ENCODE assay signal across 1 cellular context in the genomic region with DNA sequence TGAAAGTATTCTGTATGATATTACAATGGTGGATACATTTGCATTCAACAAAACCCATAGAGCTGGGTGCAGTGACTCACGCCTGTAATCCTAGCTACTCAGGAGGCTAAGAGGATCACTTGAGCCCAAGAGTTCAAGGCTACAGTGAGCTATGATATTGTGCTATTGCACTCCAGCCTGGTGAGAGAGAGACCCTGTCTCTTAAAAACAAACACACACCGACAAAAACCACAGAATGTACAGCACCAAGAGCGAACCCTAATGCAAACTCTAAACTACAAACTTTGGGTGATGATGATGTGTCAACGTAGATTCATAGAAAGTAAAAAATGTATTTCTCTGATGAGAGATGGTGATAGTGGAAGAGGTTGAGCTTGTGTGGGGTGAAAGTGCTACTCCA.
TF ChIP-seq lines count a peak whose summit lies in the region.

No MANE protein-coding gene starts in this region.

TF ChIP-seq in HepG2, 621 proteins besides CTCF, POLR2A, EP300 and RAD21 (continued from another document and continues in another):
- no peak for TF ChIP-seq FOXA1 (IDR thresholded peaks at IDR 0.05)
- TF ChIP-seq FOXA1 (CRISPR knock-in tag; IDR thresholded peaks at IDR 0.05), result peak; percentile 49; the same call in 1 of the 2 replicates
- TF ChIP-seq CBFB (CRISPR knock-in tag; IDR thresholded peaks at IDR 0.05), result 0 out of 2 replicates have a peak, but pooled peaks have one; percentile 53
- TF ChIP-seq, protein P1, sequence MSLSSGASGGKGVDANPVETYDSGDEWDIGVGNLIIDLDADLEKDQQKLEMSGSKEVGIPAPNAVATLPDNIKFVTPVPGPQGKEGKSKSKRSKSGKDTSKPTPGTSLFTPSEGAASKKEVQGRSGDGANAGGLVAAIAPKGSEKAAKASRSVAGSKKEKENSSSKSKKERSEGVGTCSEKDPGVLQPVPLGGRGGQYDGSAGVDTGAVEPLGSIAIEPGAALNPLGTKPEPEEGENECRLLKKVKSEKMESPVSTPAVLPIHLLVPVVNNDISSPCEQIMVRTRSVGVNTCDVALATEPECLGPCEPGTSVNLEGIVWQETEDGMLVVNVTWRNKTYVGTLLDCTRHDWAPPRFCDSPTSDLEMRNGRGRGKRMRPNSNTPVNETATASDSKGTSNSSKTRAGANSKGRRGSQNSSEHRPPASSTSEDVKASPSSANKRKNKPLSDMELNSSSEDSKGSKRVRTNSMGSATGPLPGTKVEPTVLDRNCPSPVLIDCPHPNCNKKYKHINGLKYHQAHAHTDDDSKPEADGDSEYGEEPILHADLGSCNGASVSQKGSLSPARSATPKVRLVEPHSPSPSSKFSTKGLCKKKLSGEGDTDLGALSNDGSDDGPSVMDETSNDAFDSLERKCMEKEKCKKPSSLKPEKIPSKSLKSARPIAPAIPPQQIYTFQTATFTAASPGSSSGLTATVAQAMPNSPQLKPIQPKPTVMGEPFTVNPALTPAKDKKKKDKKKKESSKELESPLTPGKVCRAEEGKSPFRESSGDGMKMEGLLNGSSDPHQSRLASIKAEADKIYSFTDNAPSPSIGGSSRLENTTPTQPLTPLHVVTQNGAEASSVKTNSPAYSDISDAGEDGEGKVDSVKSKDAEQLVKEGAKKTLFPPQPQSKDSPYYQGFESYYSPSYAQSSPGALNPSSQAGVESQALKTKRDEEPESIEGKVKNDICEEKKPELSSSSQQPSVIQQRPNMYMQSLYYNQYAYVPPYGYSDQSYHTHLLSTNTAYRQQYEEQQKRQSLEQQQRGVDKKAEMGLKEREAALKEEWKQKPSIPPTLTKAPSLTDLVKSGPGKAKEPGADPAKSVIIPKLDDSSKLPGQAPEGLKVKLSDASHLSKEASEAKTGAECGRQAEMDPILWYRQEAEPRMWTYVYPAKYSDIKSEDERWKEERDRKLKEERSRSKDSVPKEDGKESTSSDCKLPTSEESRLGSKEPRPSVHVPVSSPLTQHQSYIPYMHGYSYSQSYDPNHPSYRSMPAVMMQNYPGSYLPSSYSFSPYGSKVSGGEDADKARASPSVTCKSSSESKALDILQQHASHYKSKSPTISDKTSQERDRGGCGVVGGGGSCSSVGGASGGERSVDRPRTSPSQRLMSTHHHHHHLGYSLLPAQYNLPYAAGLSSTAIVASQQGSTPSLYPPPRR (CRISPR knock-in tag; IDR thresholded peaks at IDR 0.05; ENCODE audit: borderline replicate concordance), result no peak
- no peak for TF ChIP-seq IRF9 (CRISPR knock-in tag; IDR thresholded peaks at IDR 0.05; ENCODE audit: borderline replicate concordance)
- peak; percentile 54; the same call in 1 of the 2 replicates for TF ChIP-seq DPF2 (CRISPR knock-in tag; IDR thresholded peaks at IDR 0.05; ENCODE audit: borderline replicate concordance, low read depth)
- no peak for TF ChIP-seq PCBP1 (IDR thresholded peaks at IDR 0.05; ENCODE audit: borderline replicate concordance, low read depth, low read length)
- TF ChIP-seq, protein P2, sequence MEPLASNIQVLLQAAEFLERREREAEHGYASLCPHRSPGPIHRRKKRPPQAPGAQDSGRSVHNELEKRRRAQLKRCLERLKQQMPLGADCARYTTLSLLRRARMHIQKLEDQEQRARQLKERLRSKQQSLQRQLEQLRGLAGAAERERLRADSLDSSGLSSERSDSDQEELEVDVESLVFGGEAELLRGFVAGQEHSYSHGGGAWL (CRISPR knock-in tag; IDR thresholded peaks at IDR 0.05), result no peak
- no peak for TF ChIP-seq KLF15 (CRISPR knock-in tag; IDR thresholded peaks at IDR 0.05; ENCODE audit: borderline replicate concordance)
- no peak for TF ChIP-seq MZF1 (CRISPR knock-in tag; IDR thresholded peaks at IDR 0.05; ENCODE audit: borderline replicate concordance)
- TF ChIP-seq ZBTB21 (CRISPR knock-in tag; IDR thresholded peaks at IDR 0.05), result no peak
- TF ChIP-seq MTERF4 (CRISPR knock-in tag; IDR thresholded peaks at IDR 0.05), result no peak
- TF ChIP-seq ZNF20 (CRISPR knock-in tag; IDR thresholded peaks at IDR 0.05), result no peak
- no peak for TF ChIP-seq ZFP36L2 (CRISPR knock-in tag; IDR thresholded peaks at IDR 0.05)
- TF ChIP-seq SNAPC2 (CRISPR knock-in tag; IDR thresholded peaks at IDR 0.05), result no peak
- no peak for TF ChIP-seq MTF1 (CRISPR knock-in tag; IDR thresholded peaks at IDR 0.05)
- no peak for TF ChIP-seq ZFP37 (CRISPR knock-in tag; IDR thresholded peaks at IDR 0.05; ENCODE audit: borderline replicate concordance)
- TF ChIP-seq ZNF614 (CRISPR knock-in tag; IDR thresholded peaks at IDR 0.05; ENCODE audit: borderline replicate concordance), result peak; percentile 77; the same call in 1 of the 2 replicates
- TF ChIP-seq, protein P3, sequence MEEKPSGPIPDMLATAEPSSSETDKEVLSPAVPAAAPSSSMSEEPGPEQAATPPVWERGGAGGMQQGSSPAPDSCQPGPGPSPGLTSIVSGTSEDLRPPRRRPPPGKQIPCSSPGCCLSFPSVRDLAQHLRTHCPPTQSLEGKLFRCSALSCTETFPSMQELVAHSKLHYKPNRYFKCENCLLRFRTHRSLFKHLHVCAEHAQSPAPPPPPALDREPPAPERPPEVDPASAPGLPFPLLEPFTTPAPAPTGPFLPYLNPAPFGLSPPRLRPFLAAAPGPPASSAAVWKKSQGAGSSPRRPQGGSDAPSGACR (CRISPR knock-in tag; IDR thresholded peaks at IDR 0.05), result no peak
- TF ChIP-seq SRSF4 (IDR thresholded peaks at IDR 0.05; ENCODE audit: low read depth, low read length, poor library complexity, severe bottlenecking), result no peak
- TF ChIP-seq GATAD2A (CRISPR knock-in tag; IDR thresholded peaks at IDR 0.05), result peak; percentile 83
- no peak for TF ChIP-seq WIZ (CRISPR knock-in tag; IDR thresholded peaks at IDR 0.05)
- TF ChIP-seq ONECUT2 (CRISPR knock-in tag; IDR thresholded peaks at IDR 0.05), result no peak
- no peak for TF ChIP-seq ETS1 (CRISPR knock-in tag; IDR thresholded peaks at IDR 0.05)
- no peak for TF ChIP-seq ZNF567 (CRISPR knock-in tag; IDR thresholded peaks at IDR 0.05; ENCODE audit: borderline replicate concordance)
- TF ChIP-seq HNF1A (IDR thresholded peaks at IDR 0.05; ENCODE audit: low read depth), result no peak
- no peak for TF ChIP-seq HNF1A (CRISPR knock-in tag; IDR thresholded peaks at IDR 0.05; ENCODE audit: borderline replicate concordance)
- no peak for TF ChIP-seq ZNF589 (CRISPR knock-in tag; conservative IDR thresholded peaks at IDR 0.05)
- no peak for TF ChIP-seq IKZF1 (IDR thresholded peaks at IDR 0.05)
- no peak for TF ChIP-seq FOXC1 (CRISPR knock-in tag; IDR thresholded peaks at IDR 0.05; ENCODE audit: borderline replicate concordance)
- peak; percentile 63; the same call in 1 of the 2 replicates for TF ChIP-seq SIX1 (CRISPR knock-in tag; IDR thresholded peaks at IDR 0.05; ENCODE audit: borderline replicate concordance)
- TF ChIP-seq MBD4 (IDR thresholded peaks at IDR 0.05; ENCODE audit: borderline replicate concordance, low read length), result no peak
- peak; percentile 46 for TF ChIP-seq CREB1 (IDR thresholded peaks at IDR 0.05)
- peak; percentile 54 for TF ChIP-seq CREB1 (CRISPR knock-in tag; IDR thresholded peaks at IDR 0.05)
- TF ChIP-seq, protein P4, sequence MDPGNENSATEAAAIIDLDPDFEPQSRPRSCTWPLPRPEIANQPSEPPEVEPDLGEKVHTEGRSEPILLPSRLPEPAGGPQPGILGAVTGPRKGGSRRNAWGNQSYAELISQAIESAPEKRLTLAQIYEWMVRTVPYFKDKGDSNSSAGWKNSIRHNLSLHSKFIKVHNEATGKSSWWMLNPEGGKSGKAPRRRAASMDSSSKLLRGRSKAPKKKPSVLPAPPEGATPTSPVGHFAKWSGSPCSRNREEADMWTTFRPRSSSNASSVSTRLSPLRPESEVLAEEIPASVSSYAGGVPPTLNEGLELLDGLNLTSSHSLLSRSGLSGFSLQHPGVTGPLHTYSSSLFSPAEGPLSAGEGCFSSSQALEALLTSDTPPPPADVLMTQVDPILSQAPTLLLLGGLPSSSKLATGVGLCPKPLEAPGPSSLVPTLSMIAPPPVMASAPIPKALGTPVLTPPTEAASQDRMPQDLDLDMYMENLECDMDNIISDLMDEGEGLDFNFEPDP (CRISPR knock-in tag; conservative IDR thresholded peaks at IDR 0.05), result no peak
- TF ChIP-seq, protein P5, sequence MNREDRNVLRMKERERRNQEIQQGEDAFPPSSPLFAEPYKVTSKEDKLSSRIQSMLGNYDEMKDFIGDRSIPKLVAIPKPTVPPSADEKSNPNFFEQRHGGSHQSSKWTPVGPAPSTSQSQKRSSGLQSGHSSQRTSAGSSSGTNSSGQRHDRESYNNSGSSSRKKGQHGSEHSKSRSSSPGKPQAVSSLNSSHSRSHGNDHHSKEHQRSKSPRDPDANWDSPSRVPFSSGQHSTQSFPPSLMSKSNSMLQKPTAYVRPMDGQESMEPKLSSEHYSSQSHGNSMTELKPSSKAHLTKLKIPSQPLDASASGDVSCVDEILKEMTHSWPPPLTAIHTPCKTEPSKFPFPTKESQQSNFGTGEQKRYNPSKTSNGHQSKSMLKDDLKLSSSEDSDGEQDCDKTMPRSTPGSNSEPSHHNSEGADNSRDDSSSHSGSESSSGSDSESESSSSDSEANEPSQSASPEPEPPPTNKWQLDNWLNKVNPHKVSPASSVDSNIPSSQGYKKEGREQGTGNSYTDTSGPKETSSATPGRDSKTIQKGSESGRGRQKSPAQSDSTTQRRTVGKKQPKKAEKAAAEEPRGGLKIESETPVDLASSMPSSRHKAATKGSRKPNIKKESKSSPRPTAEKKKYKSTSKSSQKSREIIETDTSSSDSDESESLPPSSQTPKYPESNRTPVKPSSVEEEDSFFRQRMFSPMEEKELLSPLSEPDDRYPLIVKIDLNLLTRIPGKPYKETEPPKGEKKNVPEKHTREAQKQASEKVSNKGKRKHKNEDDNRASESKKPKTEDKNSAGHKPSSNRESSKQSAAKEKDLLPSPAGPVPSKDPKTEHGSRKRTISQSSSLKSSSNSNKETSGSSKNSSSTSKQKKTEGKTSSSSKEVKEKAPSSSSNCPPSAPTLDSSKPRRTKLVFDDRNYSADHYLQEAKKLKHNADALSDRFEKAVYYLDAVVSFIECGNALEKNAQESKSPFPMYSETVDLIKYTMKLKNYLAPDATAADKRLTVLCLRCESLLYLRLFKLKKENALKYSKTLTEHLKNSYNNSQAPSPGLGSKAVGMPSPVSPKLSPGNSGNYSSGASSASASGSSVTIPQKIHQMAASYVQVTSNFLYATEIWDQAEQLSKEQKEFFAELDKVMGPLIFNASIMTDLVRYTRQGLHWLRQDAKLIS (CRISPR knock-in tag; IDR thresholded peaks at IDR 0.05), result no peak
